1 cellular context compared by ENCODE assay signal in genomic region chr3:197417896-197418618, GRCh38.
TF ChIP-seq lines count a peak whose summit lies in the region.

No MANE protein-coding gene starts in this region.

TF ChIP-seq in GM23338, 12 proteins besides CTCF, POLR2A, EP300 and RAD21 (continued from another document):
- TF ChIP-seq, protein P1, sequence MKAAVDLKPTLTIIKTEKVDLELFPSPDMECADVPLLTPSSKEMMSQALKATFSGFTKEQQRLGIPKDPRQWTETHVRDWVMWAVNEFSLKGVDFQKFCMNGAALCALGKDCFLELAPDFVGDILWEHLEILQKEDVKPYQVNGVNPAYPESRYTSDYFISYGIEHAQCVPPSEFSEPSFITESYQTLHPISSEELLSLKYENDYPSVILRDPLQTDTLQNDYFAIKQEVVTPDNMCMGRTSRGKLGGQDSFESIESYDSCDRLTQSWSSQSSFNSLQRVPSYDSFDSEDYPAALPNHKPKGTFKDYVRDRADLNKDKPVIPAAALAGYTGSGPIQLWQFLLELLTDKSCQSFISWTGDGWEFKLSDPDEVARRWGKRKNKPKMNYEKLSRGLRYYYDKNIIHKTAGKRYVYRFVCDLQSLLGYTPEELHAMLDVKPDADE (IDR thresholded peaks at IDR 0.05), result no peak
- TF ChIP-seq ZNF331 (CRISPR knock-in tag; IDR thresholded peaks at IDR 0.05; ENCODE audit: low read depth), result no peak
- no peak for TF ChIP-seq ZNF462 (CRISPR knock-in tag; IDR thresholded peaks at IDR 0.05)
TF ChIP-seq in GM23338: peak in this region for 0.
